11 cellular contexts compared by ENCODE assay signal in the genomic region with DNA sequence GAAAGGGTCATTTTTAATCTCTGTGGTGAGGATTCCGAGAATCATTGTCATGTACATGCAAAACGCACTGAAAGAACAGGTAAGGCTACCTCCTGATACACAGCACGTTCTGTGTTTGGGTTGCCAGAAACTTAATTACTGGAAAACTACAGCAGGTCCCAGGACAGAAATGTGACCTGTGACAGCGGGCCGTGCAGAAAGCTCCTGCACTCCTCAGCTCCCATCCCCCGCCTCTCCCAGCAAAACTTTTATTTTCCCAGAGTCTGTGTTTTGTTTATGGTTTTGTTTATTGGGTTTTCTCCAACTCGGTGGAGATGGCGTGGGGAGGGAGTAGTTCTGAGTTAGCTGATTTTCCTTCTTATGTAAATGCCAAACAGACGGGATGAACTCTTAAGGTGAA. TPM values are rescaled to one million over a fixed set of nuclear protein-coding genes. Genes with fewer than 3 reads are reported as not detected.
DNase-seq lines count a peak whose midpoint lies in the region; ATAC-seq, FAIRE-seq and TF ChIP-seq lines count a peak whose summit lies in the region.
"Had no signal": no experiment of that assay in that cellular context is flagged by ENCODE, and none has a peak within 500 bp of the region (broad histone marks: within the 10 kb centered on the region; RNA-seq: fewer than 3 reads in every experiment).

No MANE protein-coding gene starts in this region.

- ATAC-seq in foreskin keratinocyte (no peak), pancreas (peak; percentile 47 to 75 (median 59)), HG03025 (IDR thresholded peaks at IDR 0.05; ENCODE audit: low FRiP score, unreplicated experiment) (no peak), GM18861 (IDR thresholded peaks at IDR 0.05; ENCODE audit: unreplicated experiment) (no peak)
- ATAC-seq: activated naive CD8-positive, alpha-beta T cell treated with anti-CD3 and anti-CD28 coated beads, Interleukin-2, amount 50 U/mL, for 24 hours had no signal

- H3K9me3 ChIP-seq in AG04450 (ENCODE audit: control insufficient read depth, insufficient read depth, low read length) (no peaks in the 10 kb centered on the region), pancreas (no peaks in the 10 kb centered on the region)

- H3K36me3 ChIP-seq in pancreas: no peaks in the 10 kb centered on the region

- FAIRE-seq in pancreas (lab: Jason Lieb, UNC): no peak

- H3K27me3 ChIP-seq in AG04450 (ENCODE audit: control insufficient read depth, insufficient read depth, low read length) (no peaks in the 10 kb centered on the region), foreskin keratinocyte (no peaks in the 10 kb centered on the region), pancreas (no peaks in the 10 kb centered on the region)

- H3K4me3 ChIP-seq in AG04450 (ENCODE audit: low read depth, low read length) (no peak overlapping the region), pancreas (peak overlapping the region in 2 of 4 donors; percentile 0 to 5)

- DNase-seq in AG04450 (ENCODE audit: low read depth, low spot score): no peak
- no peak for DNase-seq in foreskin keratinocyte
- DNase-seq in pancreas: peak in 3 of 6 donors; percentile 29 to 45 (median 44)
- DNase-seq in COLO829 (ENCODE audit: low spot score): no peak
- DNase-seq in A172 (ENCODE audit: low spot score): no peak
- DNase-seq: activated CD4-positive, alpha-beta T cell treated with anti-CD3 and anti-CD28 coated beads, Interleukin-2, amount 50 U/mL, for 4 hours; activated naive CD8-positive, alpha-beta T cell treated with anti-CD3 and anti-CD28 coated beads, Interleukin-2, amount 50 U/mL, for 24 hours; RPMI8226 had no signal

- peak overlapping the region; percentile 41 for H3K27ac ChIP-seq in AG04450 (ENCODE audit: low read depth, low read length)
- peak overlapping the region; percentile 34; the same call in 1 of the 2 replicates for H3K27ac ChIP-seq in VCaP
- peak overlapping the region; percentile 70 for H3K27ac ChIP-seq in foreskin keratinocyte
- peak overlapping the region; percentile 72 to 97 (median 86) for H3K27ac ChIP-seq in pancreas

- intact Hi-C loops in pancreas (cut with DNase I): loop anchor here in 1 of 3 donors (10.0 kb wide), 1 partner anchor 60 kb away; a partner anchor contains a TSS

- no peak for TF ChIP-seq CTCF in AG04450 (IDR thresholded peaks at IDR 0.05; ENCODE audit: low read depth, low read length)
- no peak for TF ChIP-seq CTCF in VCaP (conservative IDR thresholded peaks at IDR 0.05)
- no peak for TF ChIP-seq CTCF in foreskin keratinocyte (conservative IDR thresholded peaks at IDR 0.05)
- TF ChIP-seq CTCF in pancreas (IDR thresholded peaks at IDR 0.05): no peak

- POLR2A ChIA-PET in AG04450 (lab: Yijun Ruan, JAX): interaction anchor here (0.9 to 3.7 kb wide), 3 partner anchors 9 to 23 kb away, joined by 3 to 18 read pairs (median 11); no protein-coding TSS in a partner anchor

- H3K4me1 ChIP-seq in foreskin keratinocyte (peaks cover 31% of the 10 kb centered on the region), pancreas (peaks cover 39 to 45% (median 43%) of the 10 kb centered on the region in 3 donors)

- CTCF ChIA-PET in AG04450 (lab: Charles Lee): interaction anchor here (0.7 to 5.5 kb wide), 4 partner anchors 10 to 369 kb away, joined by 3 to 45 read pairs (median 11); a partner anchor contains a TSS

- WGBS in pancreas, 2 donors: 15 to 17% methylated on average over 9 of the region's 9 CpGs

RNA-seq across cellular contexts. Expression of a gene that starts 44.7 kb away (rescaled TPM):
- polyA plus RNA-seq in AG04450 (2011; rRNA removed): 3.2 and 3.4 TPM in 2 replicates
- polyA minus RNA-seq in AG04450 (2011; rRNA and poly(A)+ RNA removed): 2.6 and 3.3 TPM in 2 replicates
- total RNA-seq in foreskin keratinocyte: 2.0 and 2.1 TPM in 2 replicates
- 2.1 and 2.8 TPM in 2 replicates for polyA plus RNA-seq in foreskin keratinocyte
- 10 to 100 TPM; 17.3 to 52.5 (median 24.4) TPM for total RNA-seq in pancreas
- 10 to 100 TPM; 13.0 to 22.6 TPM for polyA plus RNA-seq in pancreas
- total RNA-seq in A172 (2014; rRNA removed; shearing (Covaris generic)): 0.10 TPM in 1 of 2 replicates, not detected in the other

Comparison
In these comparisons a context has a peak if more than half of its experiments do, and no peak if none do; other contexts are left out.
1. H3K27ac ChIP-seq: peak in every context shown above with its lines; median percentile 86 in pancreas; 70 in foreskin keratinocyte; 41 in AG04450; 34 in VCaP.
2. ATAC-seq: peak in pancreas (4 of 4); none in foreskin keratinocyte (single experiment), HG03025 (single experiment) and GM18861 (single experiment).